In the genomic region with DNA sequence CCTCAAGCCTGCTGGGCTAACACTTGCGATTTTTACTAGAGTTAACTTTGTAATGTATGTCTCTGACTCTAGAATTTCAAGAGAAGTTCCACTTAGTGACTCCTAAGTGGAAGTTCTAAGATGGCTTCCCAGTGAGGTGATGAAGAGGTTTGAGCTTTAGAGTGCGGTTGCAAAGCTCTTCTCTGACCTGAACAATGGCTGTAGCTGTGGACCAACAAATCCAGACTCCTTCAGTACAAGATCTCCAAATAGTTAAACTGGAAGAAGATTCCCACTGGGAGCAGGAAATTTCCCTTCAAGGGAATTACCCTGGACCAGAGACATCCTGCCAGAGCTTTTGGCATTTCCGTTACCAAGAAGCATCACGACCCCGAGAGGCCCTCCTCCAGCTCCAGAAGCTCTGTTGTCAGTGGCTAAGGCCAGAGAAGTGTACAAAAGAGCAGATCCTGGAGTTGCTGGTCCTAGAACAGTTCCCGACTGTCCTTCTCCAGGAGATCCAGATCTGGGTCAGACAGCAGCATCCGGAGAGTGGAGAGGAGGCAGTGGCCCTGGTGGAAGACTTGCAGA, we compare ENCODE assay signal across 7 cellular contexts. TPM values are rescaled to one million over a fixed set of nuclear protein-coding genes. Genes with fewer than 3 reads are reported as not detected.
DNase-seq lines count a peak whose midpoint lies in the region; ATAC-seq and TF ChIP-seq lines count a peak whose summit lies in the region.

No MANE protein-coding gene starts in this region.

- no peaks in the 10 kb centered on the region for H3K27me3 ChIP-seq in skeletal muscle tissue (ENCODE audit: control insufficient read depth in 3 of 3, insufficient read depth in 3 of 3, low read length in 3 of 3)

- H3K4me3 ChIP-seq in HEK293 (ENCODE audit: low read depth, low read length), result peak overlapping the region; percentile 61
- peak overlapping the region; percentile 61 for H3K4me3 ChIP-seq in fibroblast of villous mesenchyme (ENCODE audit: low read depth, low read length)
- H3K4me3 ChIP-seq in skeletal muscle tissue (ENCODE audit: low read length in 3 of 3), result peak overlapping the region; percentile 83 to 93 (median 89)

- POLR2A ChIA-PET in HEK293 (lab: Yijun Ruan, JAX), result interaction anchor here (0.8 to 3.4 kb wide), 11 partner anchors 11 to 307 kb away, joined by 3 to 29 read pairs (median 8); partner anchors contain the start of genes NMB, SEC11A, WDR73 and ZSCAN2

- H3K27me3 Mint-ChIP-seq in T-helper 2 cell treated with Interferon-gamma antibody and Interleukin-4, amounts not matched to agents 5 μg/mL and 100 μg/mL, for 36 hours (ENCODE audit: low read depth), result no peaks in the 10 kb centered on the region

- peaks cover 11 to 12% of the 10 kb centered on the region in 2 experiments for H3K36me3 ChIP-seq in HEK293 (ENCODE audit: control insufficient read depth in 2 of 2, insufficient read depth in 1 of 2, low read length in 2 of 2)
- peaks cover 0 to 7% (median 5%) of the 10 kb centered on the region in 3 donors for H3K36me3 ChIP-seq in skeletal muscle tissue (ENCODE audit: control insufficient read depth in 3 of 3, insufficient read depth in 3 of 3, low read length in 3 of 3)

- peak overlapping the region; percentile 85 for H3K27ac Mint-ChIP-seq in T-helper 2 cell treated with Interferon-gamma antibody and Interleukin-4, amounts not matched to agents 5 μg/mL and 100 μg/mL, for 36 hours

- H3K9me3 ChIP-seq in HEK293 (ENCODE audit: control insufficient read depth, insufficient read depth, low read depth, low read length) (no peaks in the 10 kb centered on the region), skeletal muscle tissue (ENCODE audit: control insufficient read depth in 3 of 3, low read length in 3 of 3) (no peaks in the 10 kb centered on the region)

- TF ChIP-seq CTCF in HEK293 (tag by site-specific recombination; IDR thresholded peaks at IDR 0.05) (no peak), fibroblast of villous mesenchyme (IDR thresholded peaks at IDR 0.05; ENCODE audit: insufficient read depth, low read depth, low read length) (no peak)

- H3K4me1 ChIP-seq in HEK293 (ENCODE audit: control insufficient read depth, insufficient read depth, low read length) (peaks cover 4% of the 10 kb centered on the region), skeletal muscle tissue (ENCODE audit: control insufficient read depth in 3 of 3, insufficient read depth in 3 of 3, low read length in 3 of 3) (peaks cover 24 to 32% (median 25%) of the 10 kb centered on the region in 3 donors)

- DNase-seq in T-helper 2 cell treated with Interferon-gamma antibody and Interleukin-4, amounts not matched to agents 5 μg/mL and 100 μg/mL, for 36 hours (ENCODE audit: low spot score), result no peak
- DNase-seq in fibroblast of villous mesenchyme (ENCODE audit: low read depth) (peak; percentile 24), SIG-M5 treated with dmso at 0.1 percent for 504 hours (lab: John Stamatoyannopoulos, UW; ENCODE audit: unreplicated experiment) (no peak), NCI-H1694 treated with DMSO at 0.1 percent for 48 hours (lab: John Stamatoyannopoulos, UW) (no peak)

- H3K4me3 Mint-ChIP-seq in T-helper 2 cell treated with Interferon-gamma antibody and Interleukin-4, amounts not matched to agents 5 μg/mL and 100 μg/mL, for 36 hours, result peak overlapping the region; percentile 84

- peaks cover 33% of the 10 kb centered on the region for H3K4me1 Mint-ChIP-seq in T-helper 2 cell treated with Interferon-gamma antibody and Interleukin-4, amounts not matched to agents 5 μg/mL and 100 μg/mL, for 36 hours (ENCODE audit: low read depth)

- no peak for ATAC-seq in HG03135 (IDR thresholded peaks at IDR 0.05; ENCODE audit: unreplicated experiment)

- H3K36me3 Mint-ChIP-seq in T-helper 2 cell treated with Interferon-gamma antibody and Interleukin-4, amounts not matched to agents 5 μg/mL and 100 μg/mL, for 36 hours (ENCODE audit: low read depth), result peaks cover 17% of the 10 kb centered on the region

- H3K9ac ChIP-seq in skeletal muscle tissue (ENCODE audit: low read depth in 1 of 3, low read length in 3 of 3), result peak overlapping the region; percentile 86 to 98 (median 95)

- H3K27ac ChIP-seq in HEK293 (ENCODE audit: extremely low read depth, low read depth, low read length) (peak overlapping the region; percentile 46), skeletal muscle tissue (ENCODE audit: low read depth, low read length) (peak overlapping the region; percentile 87)

- CTCF ChIA-PET in HEK293 (lab: Yijun Ruan, JAX), result interaction anchor here (0.5 to 2.7 kb wide), 6 partner anchors 11 to 296 kb away, joined by 3 to 29 read pairs (median 6); partner anchors contain the start of gene ZSCAN2

- H3K9me3 Mint-ChIP-seq in T-helper 2 cell treated with Interferon-gamma antibody and Interleukin-4, amounts not matched to agents 5 μg/mL and 100 μg/mL, for 36 hours, result no peaks in the 10 kb centered on the region

TF ChIP-seq in HEK293, 187 proteins besides CTCF, POLR2A, EP300 and RAD21:
- TF ChIP-seq ZNF341 (tag by site-specific recombination; IDR thresholded peaks at IDR 0.05; ENCODE audit: low read depth), result no peak
- TF ChIP-seq ZBTB20 (tag by site-specific recombination; IDR thresholded peaks at IDR 0.05), result 0 out of 2 replicates have a peak, but pooled peaks have one; percentile 8
- TF ChIP-seq, protein P1, sequence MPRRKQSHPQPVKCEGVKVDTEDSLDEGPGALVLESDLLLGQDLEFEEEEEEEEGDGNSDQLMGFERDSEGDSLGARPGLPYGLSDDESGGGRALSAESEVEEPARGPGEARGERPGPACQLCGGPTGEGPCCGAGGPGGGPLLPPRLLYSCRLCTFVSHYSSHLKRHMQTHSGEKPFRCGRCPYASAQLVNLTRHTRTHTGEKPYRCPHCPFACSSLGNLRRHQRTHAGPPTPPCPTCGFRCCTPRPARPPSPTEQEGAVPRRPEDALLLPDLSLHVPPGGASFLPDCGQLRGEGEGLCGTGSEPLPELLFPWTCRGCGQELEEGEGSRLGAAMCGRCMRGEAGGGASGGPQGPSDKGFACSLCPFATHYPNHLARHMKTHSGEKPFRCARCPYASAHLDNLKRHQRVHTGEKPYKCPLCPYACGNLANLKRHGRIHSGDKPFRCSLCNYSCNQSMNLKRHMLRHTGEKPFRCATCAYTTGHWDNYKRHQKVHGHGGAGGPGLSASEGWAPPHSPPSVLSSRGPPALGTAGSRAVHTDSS (tag by site-specific recombination; IDR thresholded peaks at IDR 0.05), result peak; percentile 57
- TF ChIP-seq PRDM1 (tag by site-specific recombination; IDR thresholded peaks at IDR 0.05), result no peak
- TF ChIP-seq OSR2 (tag by site-specific recombination; IDR thresholded peaks at IDR 0.05), result no peak
- peak; percentile 66 for TF ChIP-seq IKZF3 (tag by site-specific recombination; IDR thresholded peaks at IDR 0.05)
- TF ChIP-seq, protein P2, sequence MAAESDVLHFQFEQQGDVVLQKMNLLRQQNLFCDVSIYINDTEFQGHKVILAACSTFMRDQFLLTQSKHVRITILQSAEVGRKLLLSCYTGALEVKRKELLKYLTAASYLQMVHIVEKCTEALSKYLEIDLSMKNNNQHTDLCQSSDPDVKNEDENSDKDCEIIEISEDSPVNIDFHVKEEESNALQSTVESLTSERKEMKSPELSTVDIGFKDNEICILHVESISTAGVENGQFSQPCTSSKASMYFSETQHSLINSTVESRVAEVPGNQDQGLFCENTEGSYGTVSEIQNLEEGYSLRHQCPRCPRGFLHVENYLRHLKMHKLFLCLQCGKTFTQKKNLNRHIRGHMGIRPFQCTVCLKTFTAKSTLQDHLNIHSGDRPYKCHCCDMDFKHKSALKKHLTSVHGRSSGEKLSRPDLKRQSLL (tag by site-specific recombination; IDR thresholded peaks at IDR 0.05), result peak; percentile 62; the same call in 1 of the 2 replicates
- peak; percentile 66; the same call in 1 of the 2 replicates for TF ChIP-seq ZSCAN16 (tag by site-specific recombination; IDR thresholded peaks at IDR 0.05)
- TF ChIP-seq ZNF184 (tag by site-specific recombination; IDR thresholded peaks at IDR 0.05), result no peak
- TF ChIP-seq ZNF610 (tag by site-specific recombination; IDR thresholded peaks at IDR 0.05; ENCODE audit: borderline replicate concordance), result no peak
- TF ChIP-seq HOXA7 (CRISPR knock-in tag; IDR thresholded peaks at IDR 0.05; ENCODE audit: borderline replicate concordance), result no peak
- TF ChIP-seq ZNF169 (tag by site-specific recombination; IDR thresholded peaks at IDR 0.05), result no peak
- TF ChIP-seq ZNF521 (tag by site-specific recombination; IDR thresholded peaks at IDR 0.05), result no peak

RNA-seq across cellular contexts. Expression of gene WDR73, which starts 22.3 kb away (rescaled TPM):
- total RNA-seq in fibroblast of villous mesenchyme (37.0 and 47.5 TPM in 2 replicates), skeletal muscle tissue (16.2 TPM)

RNA-seq across cellular contexts. Expression of gene NMB, which starts 26.2 kb away (rescaled TPM):
- total RNA-seq in fibroblast of villous mesenchyme (1.7 and 1.9 TPM in 2 replicates), skeletal muscle tissue (0.52 TPM)

RNA-seq across cellular contexts. Expression of gene ZSCAN2, which starts 31.0 kb away (rescaled TPM):
- total RNA-seq in fibroblast of villous mesenchyme, result 5.6 and 7.1 TPM in 2 replicates
- total RNA-seq in skeletal muscle tissue, result 13.6 TPM
